ENCODE assay signal across 8 cellular contexts in the genomic region with DNA sequence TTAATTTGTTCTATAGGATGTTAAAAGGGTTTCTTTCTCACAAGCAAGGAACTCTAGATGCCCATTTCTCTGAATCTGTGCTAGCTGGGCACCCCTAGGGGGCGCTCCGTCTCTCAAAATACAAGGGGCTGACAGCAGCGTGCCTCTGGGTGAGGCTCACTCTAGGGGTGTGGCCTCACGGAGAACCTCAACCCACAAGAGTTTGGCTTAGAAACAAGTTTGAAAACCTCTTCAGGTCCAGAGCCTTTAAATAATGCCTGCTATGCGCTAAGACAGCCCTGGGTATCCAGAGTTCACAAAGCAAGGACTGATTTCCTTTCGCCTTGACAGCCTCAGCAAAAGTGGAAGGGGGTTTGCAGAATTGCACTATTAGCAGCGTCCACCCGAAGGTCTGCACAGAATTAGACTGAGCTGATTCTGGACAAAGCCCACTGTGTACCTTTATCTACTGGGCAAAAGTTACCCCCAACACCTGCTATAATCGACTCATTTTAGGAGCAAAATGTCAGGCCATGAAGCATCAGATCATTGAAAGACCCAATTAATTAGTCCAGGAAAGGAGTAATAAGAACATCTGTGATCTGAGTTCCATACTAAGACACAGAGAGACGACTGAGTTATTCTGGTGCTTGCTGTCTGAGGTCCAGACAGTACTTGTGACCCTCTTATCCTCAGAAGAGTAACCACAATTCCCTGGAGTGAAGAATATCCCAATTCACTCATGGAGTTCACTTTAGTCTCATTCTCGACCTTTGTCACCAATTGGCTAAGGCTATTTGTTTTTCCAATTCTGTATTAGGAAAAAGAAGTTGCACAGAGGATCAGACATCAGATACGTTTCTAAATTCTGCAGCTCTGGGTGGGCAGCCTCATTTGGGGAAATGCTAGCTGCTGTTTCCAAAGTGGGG. TPM values are rescaled to one million over a fixed set of nuclear protein-coding genes. Genes with fewer than 3 reads are reported as not detected.
DNase-seq lines count a peak whose midpoint lies in the region; ATAC-seq, FAIRE-seq and TF ChIP-seq lines count a peak whose summit lies in the region.

No MANE protein-coding gene starts in this region.

- intact Hi-C loops in vagina (cut with DNase I) = loop anchor here (1.0 kb wide), 1 partner anchor 93 kb away; no protein-coding TSS in a partner anchor

- FAIRE-seq in GM12892 (lab: Jason Lieb, UNC) (peak; percentile 87), astrocyte (lab: Jason Lieb, UNC) (peak; percentile 81)

- H3K4me1 Mint-ChIP-seq in T-helper 2 cell treated with Interferon-gamma antibody and Interleukin-4, amounts not matched to agents 5 μg/mL and 100 μg/mL, for 36 hours (ENCODE audit: low read depth) = peaks cover 23% of the 10 kb centered on the region
- H3K4me1 Mint-ChIP-seq in astrocyte (ENCODE audit: low read depth, unreplicated experiment) = peaks cover 22% of the 10 kb centered on the region

- peak overlapping the region; percentile 52 for H3K27ac ChIP-seq in astrocyte (ENCODE audit: low read depth, low read length)
- peak overlapping the region; percentile 89 for H3K27ac ChIP-seq in hepatocyte
- peak overlapping the region; percentile 89 for H3K27ac ChIP-seq in rectal smooth muscle tissue (ENCODE audit: low read depth, low read length)
- peak overlapping the region; percentile 94 for H3K27ac ChIP-seq in vagina

- H3K27ac Mint-ChIP-seq in T-helper 2 cell treated with Interferon-gamma antibody and Interleukin-4, amounts not matched to agents 5 μg/mL and 100 μg/mL, for 36 hours = no peak overlapping the region
- H3K27ac Mint-ChIP-seq in astrocyte (ENCODE audit: unreplicated experiment) = no peak overlapping the region

- no peak for TF ChIP-seq POLR2A in GM12892 (IDR thresholded peaks at IDR 0.05; ENCODE audit: low read depth, low read length)
- no peak for TF ChIP-seq POLR2A in vagina (IDR thresholded peaks at IDR 0.05)

- H3K9ac ChIP-seq in astrocyte (ENCODE audit: low read length) (peak overlapping the region; percentile 82), rectal smooth muscle tissue (ENCODE audit: low read length) (no peak overlapping the region)

- WGBS in hepatocyte (ENCODE audit: low lambda C conversion rate, missing lambda C conversion rate) = 12% methylated on average over 12 of the region's 12 CpGs

- peaks cover 4% of the 10 kb centered on the region for H3K79me2 ChIP-seq in astrocyte (ENCODE audit: insufficient read depth, low read length)
- H3K79me2 ChIP-seq in hepatocyte = peaks cover 21% of the 10 kb centered on the region

- H3K36me3 Mint-ChIP-seq in T-helper 2 cell treated with Interferon-gamma antibody and Interleukin-4, amounts not matched to agents 5 μg/mL and 100 μg/mL, for 36 hours (ENCODE audit: low read depth) = no peaks in the 10 kb centered on the region
- no peaks in the 10 kb centered on the region for H3K36me3 Mint-ChIP-seq in astrocyte (ENCODE audit: low read depth, unreplicated experiment)

- H3K27me3 Mint-ChIP-seq in T-helper 2 cell treated with Interferon-gamma antibody and Interleukin-4, amounts not matched to agents 5 μg/mL and 100 μg/mL, for 36 hours (ENCODE audit: low read depth) = peaks cover 59% of the 10 kb centered on the region
- H3K27me3 Mint-ChIP-seq in astrocyte (ENCODE audit: low read depth, unreplicated experiment) = no peaks in the 10 kb centered on the region

- H2AFZ ChIP-seq in astrocyte (ENCODE audit: low read depth, low read length) (peak overlapping the region; percentile 64), hepatocyte (peak overlapping the region; percentile 43)

- H3K4me3 Mint-ChIP-seq in T-helper 2 cell treated with Interferon-gamma antibody and Interleukin-4, amounts not matched to agents 5 μg/mL and 100 μg/mL, for 36 hours = peak overlapping the region; percentile 82
- H3K4me3 Mint-ChIP-seq in astrocyte (ENCODE audit: unreplicated experiment) = peak overlapping the region; percentile 78

- peak overlapping the region; percentile 87 for H3K4me2 ChIP-seq in astrocyte (ENCODE audit: low read length)
- H3K4me2 ChIP-seq in hepatocyte = peak overlapping the region; percentile 86

- no peaks in the 10 kb centered on the region for H4K20me1 ChIP-seq in astrocyte (ENCODE audit: insufficient read depth, low read length)
- H4K20me1 ChIP-seq in hepatocyte (ENCODE audit: insufficient read depth, poor library complexity, severe bottlenecking) = no peaks in the 10 kb centered on the region

- H3K36me3 ChIP-seq in astrocyte (ENCODE audit: insufficient read depth, low read length) = no peaks in the 10 kb centered on the region
- H3K36me3 ChIP-seq in hepatocyte (replicated peaks; ENCODE audit: insufficient read depth, low read depth) = no peaks in the 10 kb centered on the region
- H3K36me3 ChIP-seq in rectal smooth muscle tissue (ENCODE audit: control insufficient read depth, insufficient read depth, low read length) = no peaks in the 10 kb centered on the region
- no peaks in the 10 kb centered on the region for H3K36me3 ChIP-seq in vagina

- peak; percentile 94 for ATAC-seq in HG02870 (IDR thresholded peaks at IDR 0.05; ENCODE audit: unreplicated experiment)

- no peaks in the 10 kb centered on the region for H3K9me3 Mint-ChIP-seq in T-helper 2 cell treated with Interferon-gamma antibody and Interleukin-4, amounts not matched to agents 5 μg/mL and 100 μg/mL, for 36 hours
- no peaks in the 10 kb centered on the region for H3K9me3 Mint-ChIP-seq in astrocyte (ENCODE audit: unreplicated experiment)

- peaks cover 16% of the 10 kb centered on the region for H3K4me1 ChIP-seq in astrocyte (ENCODE audit: insufficient read depth, low read length)
- H3K4me1 ChIP-seq in hepatocyte (ENCODE audit: insufficient read depth) = no peaks in the 10 kb centered on the region
- peaks cover 3% of the 10 kb centered on the region for H3K4me1 ChIP-seq in rectal smooth muscle tissue (ENCODE audit: control insufficient read depth, insufficient read depth, low read length)
- H3K4me1 ChIP-seq in vagina = no peaks in the 10 kb centered on the region

- H3K9me3 ChIP-seq in astrocyte (ENCODE audit: insufficient read depth, low read depth, low read length) (no peaks in the 10 kb centered on the region), hepatocyte (ENCODE audit: low read depth) (no peaks in the 10 kb centered on the region), vagina (no peaks in the 10 kb centered on the region)

- DNase-seq in GM12892 (ENCODE audit: insufficient read length) (peak; percentile 40), NCI-H1694 (lab: John Stamatoyannopoulos, UW) (peak; percentile 69), astrocyte (ENCODE audit: low read depth) (peak; percentile 86), hepatocyte (ENCODE audit: low spot score) (peak; percentile 95), vagina (ENCODE audit: extremely low spot score in 2 of 2) (no peak)
- DNase-seq in T-helper 2 cell treated with Interferon-gamma antibody and Interleukin-4, amounts not matched to agents 5 μg/mL and 100 μg/mL, for 36 hours (ENCODE audit: low spot score) = peak; percentile 83

- no peaks in the 10 kb centered on the region for H3K9me2 ChIP-seq in hepatocyte (replicated peaks; ENCODE audit: insufficient read depth)

- H3K4me3 ChIP-seq in astrocyte (ENCODE audit: insufficient read depth, low read depth, low read length) = peak overlapping the region; percentile 71
- H3K4me3 ChIP-seq in hepatocyte = peak overlapping the region; percentile 29
- H3K4me3 ChIP-seq in rectal smooth muscle tissue (ENCODE audit: low read length) = peak overlapping the region; percentile 59
- H3K4me3 ChIP-seq in vagina = peak overlapping the region; percentile 42 to 50

- peak; percentile 98 for TF ChIP-seq CTCF in astrocyte (IDR thresholded peaks at IDR 0.05; ENCODE audit: insufficient read depth, low read depth, low read length)
- TF ChIP-seq CTCF in hepatocyte (IDR thresholded peaks at IDR 0.05; ENCODE audit: poor library complexity) = peak; percentile 97
- peak; percentile 61 to 93 (median 93) for TF ChIP-seq CTCF in vagina (IDR thresholded peaks at IDR 0.05)

- H3K27me3 ChIP-seq in astrocyte (ENCODE audit: insufficient read depth, low read length) (no peaks in the 10 kb centered on the region), hepatocyte (no peaks in the 10 kb centered on the region), rectal smooth muscle tissue (ENCODE audit: control insufficient read depth, insufficient read depth, low read length) (no peaks in the 10 kb centered on the region), vagina (no peaks in the 10 kb centered on the region)

RNA-seq across cellular contexts. Expression of a gene that starts 0.6 kb away (rescaled TPM):
- polyA plus RNA-seq in GM12892 (2012; ENCODE audit: missing spikeins) = 0.53 TPM
- total RNA-seq in astrocyte (6.0 and 6.1 TPM in 2 replicates), hepatocyte (29.4 and 30.5 TPM in 2 replicates), vagina (27.3 TPM)
- polyA plus RNA-seq in hepatocyte = 8.1 and 10.1 TPM in 2 replicates

RNA-seq across cellular contexts. Expression of a gene that starts 37.4 kb away (rescaled TPM):
- 18.9 TPM for polyA plus RNA-seq in GM12892 (2012; ENCODE audit: missing spikeins)
- total RNA-seq in astrocyte (6.5 and 8.6 TPM in 2 replicates), hepatocyte (21.0 and 29.6 TPM in 2 replicates), vagina (14.0 TPM)
- polyA plus RNA-seq in hepatocyte = 14.1 and 17.6 TPM in 2 replicates

Comparison
In these comparisons a context has a peak if more than half of its experiments do, and no peak if none do; other contexts are left out.
1. DNase-seq: peak in GM12892 (single experiment), NCI-H1694 (single experiment), T-helper 2 cell treated with Interferon-gamma antibody and Interleukin-4, amounts not matched to agents 5 μg/mL and 100 μg/mL, for 36 hours (single experiment), astrocyte (single experiment) and hepatocyte (single experiment); none in vagina (0 of 2).
2. Peak in every context shown above with its lines, with median percentiles within 50 percentile points of each other: H3K27ac ChIP-seq, H3K4me3 ChIP-seq and CTCF ChIP-seq.